ENCODE assay signal across 27 cellular contexts in genomic region chrX:23749129-23749528, GRCh38.
"Had no signal": no experiment of that assay in that cellular context is flagged by ENCODE, and none has a peak within 500 bp of the region (broad histone marks: within the 10 kb centered on the region; RNA-seq: fewer than 3 reads in every experiment).

No MANE protein-coding gene starts in this region.

- H3K27ac Mint-ChIP-seq: memory B cell; natural killer cell treated with Interleukin-12 subunit alpha and Interleukin-12 subunit beta and Interleukin-15 and Interleukin-18, amount 100 ng/mL, for 72 hours; stimulated activated naive CD8-positive, alpha-beta T cell treated with anti-CD3 and anti-CD28 coated beads, Interleukin-15, Interleukin-2, amounts not matched to agents 100 ng/mL and 50 ng/mL, for 24 hours had no signal

- H3K4me1 ChIP-seq: left ventricle myocardium inferior, pancreas, prostate gland, suprapubic skin, uterus had no signal

- ATAC-seq: left colon; mucosa of descending colon; naive thymus-derived CD4-positive, alpha-beta T cell; pancreas; right cardiac atrium; sciatic nerve had no signal

- FAIRE-seq: keratinocyte, pancreas had no signal

- H3K4me3 ChIP-seq: left ventricle myocardium inferior, mucosa of descending colon, pancreas, prostate gland, skin epidermis, suprapubic skin, thoracic aorta, tibial artery, uterus had no signal

- H3K36me3 ChIP-seq: left ventricle myocardium inferior, pancreas, prostate gland, suprapubic skin, thoracic aorta, tibial artery, uterus had no signal

- H3K9me3 ChIP-seq: left ventricle myocardium inferior, mucosa of descending colon, pancreas, prostate gland, suprapubic skin, thoracic aorta, tibial artery, uterus had no signal

- H3K4me3 Mint-ChIP-seq: memory B cell; naive thymus-derived CD4-positive, alpha-beta T cell; natural killer cell treated with Interleukin-12 subunit alpha and Interleukin-12 subunit beta and Interleukin-15 and Interleukin-18, amount 100 ng/mL, for 72 hours; stimulated activated naive CD8-positive, alpha-beta T cell treated with anti-CD3 and anti-CD28 coated beads, Interleukin-15, Interleukin-2, amounts not matched to agents 100 ng/mL and 50 ng/mL, for 24 hours had no signal

- H3K27me3 Mint-ChIP-seq: memory B cell; naive thymus-derived CD4-positive, alpha-beta T cell; natural killer cell treated with Interleukin-12 subunit alpha and Interleukin-12 subunit beta and Interleukin-15 and Interleukin-18, amount 100 ng/mL, for 72 hours; stimulated activated naive CD8-positive, alpha-beta T cell treated with anti-CD3 and anti-CD28 coated beads, Interleukin-15, Interleukin-2, amounts not matched to agents 100 ng/mL and 50 ng/mL, for 24 hours had no signal

- DNase-seq: hippocampal formation; left colon; left ventricle myocardium inferior; midbrain; mucosa of descending colon; naive thymus-derived CD4-positive, alpha-beta T cell; pancreas; posterior cingulate gyrus; retina; right cardiac atrium; stimulated activated CD4-positive, alpha-beta T cell treated with anti-CD3 and anti-CD28 coated beads, Interleukin-12 subunit alpha, Interleukin-12 subunit beta, amount 100 ng/mL, for 4 hours; stimulated activated CD4-positive, alpha-beta T cell treated with anti-CD3 and anti-CD28 coated beads, Interleukin-15, amount 100 ng/mL, for 24 hours; stimulated activated CD4-positive, alpha-beta T cell treated with anti-CD3 and anti-CD28 coated beads, Interleukin-2, amount 100 ng/mL, for 24 hours; stimulated activated CD4-positive, alpha-beta T cell treated with anti-CD3 and anti-CD28 coated beads, Interleukin-4, amount 100 ng/mL, for 1 hour; stimulated activated naive CD4-positive, alpha-beta T cell; tibial artery; trophoblast cell; uterus had no signal

- H3K27me3 ChIP-seq: pancreas, suprapubic skin, tibial artery, uterus had no signal

- H3K9me3 Mint-ChIP-seq: memory B cell; natural killer cell treated with Interleukin-12 subunit alpha and Interleukin-12 subunit beta and Interleukin-15 and Interleukin-18, amount 100 ng/mL, for 72 hours; stimulated activated naive CD8-positive, alpha-beta T cell treated with anti-CD3 and anti-CD28 coated beads, Interleukin-15, Interleukin-2, amounts not matched to agents 100 ng/mL and 50 ng/mL, for 24 hours had no signal

- H3K36me3 Mint-ChIP-seq: memory B cell; naive thymus-derived CD4-positive, alpha-beta T cell; natural killer cell treated with Interleukin-12 subunit alpha and Interleukin-12 subunit beta and Interleukin-15 and Interleukin-18, amount 100 ng/mL, for 72 hours had no signal

- H3K27ac ChIP-seq: left ventricle myocardium inferior, pancreas, prostate gland, skin epidermis, suprapubic skin, thoracic aorta, tibial artery, uterus had no signal
